8 cellular contexts compared by ENCODE assay signal in the genomic region with DNA sequence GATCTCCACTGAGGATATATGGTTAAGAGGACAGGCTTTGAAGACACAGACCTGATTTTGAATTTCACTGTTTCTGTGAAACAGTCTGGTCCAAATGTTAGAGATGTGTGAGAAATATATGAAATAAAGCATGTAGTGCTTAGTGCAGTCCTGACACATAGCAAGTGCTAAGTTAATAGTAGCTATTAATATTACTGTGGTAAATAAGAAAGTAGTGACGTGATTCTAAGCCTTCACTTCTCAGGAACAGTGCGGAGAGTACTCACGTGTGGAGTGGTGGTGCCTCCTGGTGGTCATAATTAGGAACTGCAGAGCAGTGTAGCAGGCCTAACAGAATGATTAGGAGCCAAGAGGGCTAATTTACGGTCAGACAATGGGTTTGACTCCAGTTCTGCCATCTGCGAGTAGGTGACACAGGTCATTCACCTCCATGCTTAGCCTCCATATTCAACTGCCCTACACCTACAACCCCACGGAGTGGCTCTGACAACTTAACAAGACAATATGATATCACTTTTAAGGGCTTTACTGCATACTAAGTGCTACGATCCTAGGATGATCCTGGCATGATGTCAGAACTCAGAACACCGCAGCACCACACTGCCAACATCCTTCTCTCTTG.
DNase-seq lines count a peak whose midpoint lies in the region; ATAC-seq and TF ChIP-seq lines count a peak whose summit lies in the region.

No MANE protein-coding gene starts in this region.

- H3K27me3 ChIP-seq in dorsolateral prefrontal cortex = no peaks in the 10 kb centered on the region

- peak; percentile 95 to 100 (median 99) for TF ChIP-seq CTCF in dorsolateral prefrontal cortex (IDR thresholded peaks at IDR 0.05 in 54 of 56, conservative IDR thresholded peaks at IDR 0.05 in 2 of 56; ENCODE audit: low read depth in 1 of 56, partially characterized antibody in 56 of 56)

- peak overlapping the region in 5 of 59 donors; percentile 14 to 20 (median 17) for H3K4me3 ChIP-seq in dorsolateral prefrontal cortex

- peak; percentile 86 for ATAC-seq in HG03280 (IDR thresholded peaks at IDR 0.05; ENCODE audit: unreplicated experiment)

- no peak overlapping the region for H3K27ac ChIP-seq in dorsolateral prefrontal cortex

- DNase-seq in NCI-H510A treated with DMSO at 0.1 percent for 48 hours (lab: John Stamatoyannopoulos, UW) (peak; percentile 83), NCI-H510A (lab: John Stamatoyannopoulos, UW) (no peak), NCI-H524 (lab: John Stamatoyannopoulos, UW) (peak; percentile 38 to 76), dorsolateral prefrontal cortex (peak in 9 of 10 donors; percentile 61 to 87 (median 76)), lung microvascular endothelial cell (ENCODE audit: low read depth in 2 of 2) (peak; percentile 83 to 84)
- peak; percentile 77 for DNase-seq in activated CD4-positive, alpha-beta T cell treated with anti-CD3 and anti-CD28 coated beads, Interleukin-2, amount 50 U/mL, for 1 hour
- peak; percentile 34 to 65 for DNase-seq in stimulated activated CD8-positive, alpha-beta memory T cell treated with anti-CD3 and anti-CD28 coated beads, Interleukin-15, amount 100 ng/mL, for 4 hours (ENCODE audit: low read depth in 2 of 2)

- intact Hi-C loops in dorsolateral prefrontal cortex (cut with DNase I) = loop anchor here (1.0 to 10.0 kb wide), 6 partner anchors 24 to 626 kb away; partner anchors contain the start of gene SRSF6 (in 1 of the 2)
